15 cellular contexts compared by ENCODE assay signal in genomic region chr3:102106421-102107097, GRCh38.
A peak's percentile ranks its signal among the peaks of the same experiment; 100 is the strongest.
DNase-seq lines count a peak whose midpoint lies in the region; ATAC-seq lines count a peak whose summit lies in the region.
"Had no signal": no experiment of that assay in that cellular context is flagged by ENCODE, and none has a peak within 500 bp of the region (broad histone marks: within the 10 kb centered on the region; RNA-seq: fewer than 3 reads in every experiment).

No MANE protein-coding gene starts in this region.

- H3K27me3 Mint-ChIP-seq in activated T-helper 17 cell treated with anti-CD3 and anti-CD28 coated beads, Interleukin-2, amount 50 U/mL, for 72 hours = no peaks in the 10 kb centered on the region
- H3K27me3 Mint-ChIP-seq: activated B cell treated with CpG ODN at 0.5 μM for 24 hours; progenitor cell of endocrine pancreas; stimulated activated naive B cell treated with anti-CD40 and anti-IgM and Interleukin-4, amounts not matched to agents 10 μg/mL and 1 μg/mL and 100 μg/mL, for 72 hours had no signal

- peak; percentile 29 for DNase-seq in stimulated activated CD4-positive, alpha-beta T cell treated with anti-CD3 and anti-CD28 coated beads, Interleukin-4, amount 100 ng/mL, for 1 hour
- DNase-seq in stimulated activated CD4-positive, alpha-beta T cell treated with anti-CD3 and anti-CD28 coated beads, Interleukin-4, amount 100 ng/mL, for 24 hours = no peak
- DNase-seq in fibroblast of peridontal ligament (ENCODE audit: extremely low read depth) (peak; percentile 68), SIG-M5 (lab: John Stamatoyannopoulos, UW) (no peak), Right ventricle myocardium inferior (ENCODE audit: missing footprints) (no peak), substantia nigra (lab: John Stamatoyannopoulos, UW) (no peak)
- DNase-seq: activated B cell treated with CpG ODN at 0.5 μM for 24 hours; C1 segment of cervical spinal cord; GDM1; NCI-H2227 treated with DMSO at 0.1 percent for 48 hours; stimulated activated naive B cell treated with anti-CD40 and anti-IgM and Interleukin-4, amounts not matched to agents 10 μg/mL and 1 μg/mL and 100 μg/mL, for 72 hours had no signal

- peak; percentile 87 for ATAC-seq in activated T-helper 17 cell treated with anti-CD3 and anti-CD28 coated beads, Interleukin-2, amount 50 U/mL, for 72 hours (replicated peaks)
- ATAC-seq in Right ventricle myocardium inferior (no peak), HG03135 (IDR thresholded peaks at IDR 0.05; ENCODE audit: unreplicated experiment) (no peak)
- ATAC-seq: HCT116; stimulated activated naive B cell treated with anti-CD40 and anti-IgM and Interleukin-4, amounts not matched to agents 10 μg/mL and 1 μg/mL and 100 μg/mL, for 72 hours had no signal

- no peak overlapping the region for H3K27ac ChIP-seq in substantia nigra (ENCODE audit: low read depth, low read length, poor library complexity, severe bottlenecking)

- H3K4me3 Mint-ChIP-seq in activated T-helper 17 cell treated with anti-CD3 and anti-CD28 coated beads, Interleukin-2, amount 50 U/mL, for 72 hours = peak overlapping the region; percentile 12
- H3K4me3 Mint-ChIP-seq: activated B cell treated with CpG ODN at 0.5 μM for 24 hours; stimulated activated naive B cell treated with anti-CD40 and anti-IgM and Interleukin-4, amounts not matched to agents 10 μg/mL and 1 μg/mL and 100 μg/mL, for 72 hours had no signal

- intact Hi-C loops in Right ventricle myocardium inferior (cut with DNase I) = no loop called here

- no peaks in the 10 kb centered on the region for H3K36me3 Mint-ChIP-seq in activated T-helper 17 cell treated with anti-CD3 and anti-CD28 coated beads, Interleukin-2, amount 50 U/mL, for 72 hours (ENCODE audit: low read depth)

- peaks cover 6% of the 10 kb centered on the region for H3K4me1 Mint-ChIP-seq in activated T-helper 17 cell treated with anti-CD3 and anti-CD28 coated beads, Interleukin-2, amount 50 U/mL, for 72 hours
- H3K4me1 Mint-ChIP-seq: activated B cell treated with CpG ODN at 0.5 μM for 24 hours had no signal

- H3K9me3 Mint-ChIP-seq in activated T-helper 17 cell treated with anti-CD3 and anti-CD28 coated beads, Interleukin-2, amount 50 U/mL, for 72 hours = peaks cover 5% of the 10 kb centered on the region

- no peak overlapping the region for H3K27ac Mint-ChIP-seq in activated T-helper 17 cell treated with anti-CD3 and anti-CD28 coated beads, Interleukin-2, amount 50 U/mL, for 72 hours
- H3K27ac Mint-ChIP-seq: activated B cell treated with CpG ODN at 0.5 μM for 24 hours; progenitor cell of endocrine pancreas; stimulated activated naive B cell treated with anti-CD40 and anti-IgM and Interleukin-4, amounts not matched to agents 10 μg/mL and 1 μg/mL and 100 μg/mL, for 72 hours had no signal

Comparison
In these comparisons a context has a peak if more than half of its experiments do, and no peak if none do; other contexts are left out.
1. DNase-seq: peak in stimulated activated CD4-positive, alpha-beta T cell treated with anti-CD3 and anti-CD28 coated beads, Interleukin-4, amount 100 ng/mL, for 1 hour (single experiment) and fibroblast of peridontal ligament (single experiment); none in stimulated activated CD4-positive, alpha-beta T cell treated with anti-CD3 and anti-CD28 coated beads, Interleukin-4, amount 100 ng/mL, for 24 hours (single experiment), SIG-M5 (single experiment), Right ventricle myocardium inferior (single experiment) and substantia nigra (0 of 49).